Comparison of ENCODE assay signal across 28 cellular contexts in the genomic region with DNA sequence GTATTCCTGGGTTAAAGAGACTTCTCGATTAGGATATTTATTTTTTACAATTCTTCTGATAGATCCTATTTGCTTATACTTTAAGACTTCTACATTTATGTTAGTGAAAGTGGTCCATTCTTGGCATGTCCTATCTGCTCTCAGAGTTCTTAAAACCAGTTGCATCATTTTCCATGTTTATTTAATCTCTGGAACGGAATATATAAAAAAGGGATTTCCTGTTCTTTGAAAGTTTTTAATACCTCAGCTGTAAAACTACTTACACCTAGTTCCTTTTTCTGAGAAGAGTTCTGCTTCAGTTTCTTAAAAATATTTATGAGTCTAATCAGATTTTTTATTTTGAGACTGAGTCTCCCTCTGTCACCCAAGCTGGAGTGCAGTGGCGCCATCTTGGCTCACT. TPM values are rescaled to one million over a fixed set of nuclear protein-coding genes. Genes with fewer than 3 reads are reported as not detected.
DNase-seq lines count a peak whose midpoint lies in the region; ATAC-seq and TF ChIP-seq lines count a peak whose summit lies in the region.
"Had no signal": no experiment of that assay in that cellular context is flagged by ENCODE, and none has a peak within 500 bp of the region (broad histone marks: within the 10 kb centered on the region; RNA-seq: fewer than 3 reads in every experiment).

No MANE protein-coding gene starts in this region.

- peak overlapping the region; percentile 53 to 76 for H3K27ac ChIP-seq in ascending aorta
- H3K27ac ChIP-seq: left lung, psoas muscle had no signal

- CTCF ChIA-PET in activated CD8-positive, alpha-beta T cell treated with anti-CD3 and anti-CD28 coated beads, Interleukin-2, amount 10 ng/mL, durations not matched to agents 7 days and 5 days (lab: Charles Lee) = no interaction called here

- H3K4me3 Mint-ChIP-seq in naive B cell = peak overlapping the region in 6 of 8 donors; percentile 9 to 78 (median 53)
- no peak overlapping the region for H3K4me3 Mint-ChIP-seq in activated CD8-positive, alpha-beta T cell treated with anti-CD3 and anti-CD28 coated beads, Interleukin-2, amount 10 ng/mL, durations not matched to agents 7 days and 5 days
- H3K4me3 Mint-ChIP-seq: activated T-helper 1 cell treated with anti-CD3 and anti-CD28 coated beads, Interleukin-12 subunit alpha, Interleukin-12 subunit beta, Interleukin-2, Interleukin-4 antibody, amounts not matched to agents 30 ng/mL and 10 ng/mL and 1 ng/mL, durations not matched to agents 14 hours and 24 hours and 36 hours; IgD-negative memory B cell; immature natural killer cell had no signal

- intact Hi-C loops in ascending aorta (cut with DNase I) = no loop called here

- H3K9me3 ChIP-seq in ascending aorta = no peaks in the 10 kb centered on the region
- H3K9me3 ChIP-seq: breast epithelium, left lung, psoas muscle had no signal

- H3K27me3 ChIP-seq in ascending aorta = no peaks in the 10 kb centered on the region
- H3K27me3 ChIP-seq: breast epithelium, left lung had no signal

- no peak for TF ChIP-seq CTCF in ascending aorta (IDR thresholded peaks at IDR 0.05)

- no peak for ATAC-seq in naive B cell (ENCODE audit: low read depth in 2 of 2)
- no peak for ATAC-seq in GM21360 (IDR thresholded peaks at IDR 0.05; ENCODE audit: unreplicated experiment)
- no peak for ATAC-seq in activated CD8-positive, alpha-beta T cell treated with anti-CD3 and anti-CD28 coated beads, Interleukin-2, amount 10 ng/mL, durations not matched to agents 7 days and 5 days
- ATAC-seq: left lung, Panc1, psoas muscle had no signal

- peaks cover 0 to 26% of the 10 kb centered on the region in 2 donors for H3K4me1 ChIP-seq in ascending aorta
- H3K4me1 ChIP-seq: breast epithelium, psoas muscle had no signal

- peaks cover 2 to 9% of the 10 kb centered on the region in 2 donors for H3K36me3 Mint-ChIP-seq in naive B cell
- peaks cover 2% of the 10 kb centered on the region for H3K36me3 Mint-ChIP-seq in activated CD8-positive, alpha-beta T cell treated with anti-CD3 and anti-CD28 coated beads, Interleukin-2, amount 10 ng/mL, durations not matched to agents 7 days and 5 days (ENCODE audit: low read depth)
- H3K36me3 Mint-ChIP-seq: IgD-negative memory B cell had no signal

- H3K4me3 ChIP-seq in ascending aorta = no peak overlapping the region
- H3K4me3 ChIP-seq: breast epithelium, left lung, psoas muscle had no signal

- POLR2A ChIA-PET in activated CD8-positive, alpha-beta T cell treated with anti-CD3 and anti-CD28 coated beads, Interleukin-2, amount 10 ng/mL, durations not matched to agents 7 days and 5 days (lab: Charles Lee) = no interaction called here

- H3K27ac Mint-ChIP-seq in naive B cell = peak overlapping the region; percentile 59 to 95 (median 90)
- H3K27ac Mint-ChIP-seq in activated CD8-positive, alpha-beta T cell treated with anti-CD3 and anti-CD28 coated beads, Interleukin-2, amount 10 ng/mL, durations not matched to agents 7 days and 5 days = no peak overlapping the region
- H3K27ac Mint-ChIP-seq: activated T-helper 1 cell treated with anti-CD3 and anti-CD28 coated beads, Interleukin-12 subunit alpha, Interleukin-12 subunit beta, Interleukin-2, Interleukin-4 antibody, amounts not matched to agents 30 ng/mL and 10 ng/mL and 1 ng/mL, durations not matched to agents 14 hours and 24 hours and 36 hours had no signal

- peaks cover 67 to 85% of the 10 kb centered on the region in 2 donors for H3K36me3 ChIP-seq in ascending aorta

- in situ Hi-C loops in KBM-7 (cut with MboI; ENCODE audit: low pct_unique_long_range_greater_than_20kb, low sequenced_read_pairs) = no loop called here

- DNase-seq in KBM-7 (peak; percentile 54), ascending aorta (ENCODE audit: low spot score in 2 of 2) (no peak), naive B cell (no peak)
- DNase-seq in stimulated activated CD4-positive, alpha-beta T cell treated with anti-CD3 and anti-CD28 coated beads, Interleukin-15, amount 100 ng/mL, for 24 hours = no peak
- DNase-seq in stimulated activated CD4-positive, alpha-beta T cell treated with anti-CD3 and anti-CD28 coated beads, Interleukin-1b, Interleukin-23, amount 100 ng/mL, for 48 hours = no peak
- DNase-seq in activated CD8-positive, alpha-beta T cell treated with anti-CD3 and anti-CD28 coated beads, Interleukin-2, amount 10 ng/mL, durations not matched to agents 7 days and 5 days = no peak
- DNase-seq: activated CD4-positive, alpha-beta T cell treated with anti-CD3 and anti-CD28 coated beads, Interleukin-2, amount 50 U/mL, for 4 hours; activated CD8-positive, alpha-beta memory T cell treated with anti-CD3 and anti-CD28 coated beads, Interleukin-2, amount 50 U/mL, for 4 hours; activated naive CD4-positive, alpha-beta T cell treated with anti-CD3 and anti-CD28 coated beads, Interleukin-2, amount 50 U/mL, for 16 hours; amniotic stem cell; effector CD8-positive, alpha-beta T cell; foreskin melanocyte; hypothalamus; immature natural killer cell; left lung; NCI-H1105; NCI-H1930; NCI-H524; psoas muscle; SHP77; stimulated activated CD8-positive, alpha-beta memory T cell treated with anti-CD3 and anti-CD28 coated beads, Interleukin-4, amount 100 ng/mL, for 48 hours; T1000 had no signal

- peaks cover 0 to 29% (median 12%) of the 10 kb centered on the region in 3 donors for H3K4me1 Mint-ChIP-seq in naive B cell
- no peaks in the 10 kb centered on the region for H3K4me1 Mint-ChIP-seq in activated CD8-positive, alpha-beta T cell treated with anti-CD3 and anti-CD28 coated beads, Interleukin-2, amount 10 ng/mL, durations not matched to agents 7 days and 5 days (ENCODE audit: low read depth)

- no peaks in the 10 kb centered on the region for H3K27me3 Mint-ChIP-seq in naive B cell
- no peaks in the 10 kb centered on the region for H3K27me3 Mint-ChIP-seq in activated CD8-positive, alpha-beta T cell treated with anti-CD3 and anti-CD28 coated beads, Interleukin-2, amount 10 ng/mL, durations not matched to agents 7 days and 5 days (ENCODE audit: low read depth)
- H3K27me3 Mint-ChIP-seq: IgD-negative memory B cell had no signal

- H3K9me3 Mint-ChIP-seq in naive B cell = no peaks in the 10 kb centered on the region
- H3K9me3 Mint-ChIP-seq in activated CD8-positive, alpha-beta T cell treated with anti-CD3 and anti-CD28 coated beads, Interleukin-2, amount 10 ng/mL, durations not matched to agents 7 days and 5 days (ENCODE audit: insufficient read depth) = no peaks in the 10 kb centered on the region
- H3K9me3 Mint-ChIP-seq: activated T-helper 1 cell treated with anti-CD3 and anti-CD28 coated beads, Interleukin-12 subunit alpha, Interleukin-12 subunit beta, Interleukin-2, Interleukin-4 antibody, amounts not matched to agents 30 ng/mL and 10 ng/mL and 1 ng/mL, durations not matched to agents 14 hours and 24 hours and 36 hours; IgD-negative memory B cell; immature natural killer cell had no signal

RNA-seq across cellular contexts. Expression of gene MYL9, which starts 18.0 kb away (rescaled TPM):
- 717 TPM for total RNA-seq in ascending aorta
- polyA plus RNA-seq in naive B cell (ENCODE audit: low read depth in 6 of 6) = 1 to 10 TPM in 2 of 6 donors, under 1 TPM in 4; 0.13 to 2.5 (median 0.78) TPM
- total RNA-seq in activated CD8-positive, alpha-beta T cell treated with anti-CD3 and anti-CD28 coated beads, Interleukin-2, amount 10 ng/mL, durations not matched to agents 7 days and 5 days = under 1 TPM; 0.18 to 0.31 TPM
- total RNA-seq: H4 had no signal

RNA-seq across cellular contexts. Expression of gene TGIF2, which starts 50.1 kb away (rescaled TPM):
- total RNA-seq in ascending aorta = 29.8 TPM
- 10 to 100 TPM; 33.3 to 50.5 (median 39.9) TPM for polyA plus RNA-seq in naive B cell (ENCODE audit: low read depth in 6 of 6)
- total RNA-seq in activated CD8-positive, alpha-beta T cell treated with anti-CD3 and anti-CD28 coated beads, Interleukin-2, amount 10 ng/mL, durations not matched to agents 7 days and 5 days = 10 to 100 TPM; 29.2 to 32.9 TPM

Comparison
In these comparisons a context has a peak if more than half of its experiments do, and no peak if none do; other contexts are left out.
1. RNA of gene MYL9, which starts 18.0 kb away (total RNA-seq): 717 TPM in ascending aorta (single experiment); 0.18 to 0.31 TPM in activated CD8-positive, alpha-beta T cell treated with anti-CD3 and anti-CD28 coated beads, Interleukin-2, amount 10 ng/mL, durations not matched to agents 7 days and 5 days; every median in the first group is over 100 times any median in the second.